Comparison of ENCODE assay signal across 1 cellular context in genomic region chr7:56087445-56087844, GRCh38.
TF ChIP-seq lines count a peak whose summit lies in the region.

No MANE protein-coding gene starts in this region.

TF ChIP-seq in HEK293, 187 proteins besides CTCF, POLR2A, EP300 and RAD21:
- TF ChIP-seq PRDM10 (tag by site-specific recombination; IDR thresholded peaks at IDR 0.05) (no peak), ZNF513 (tag by site-specific recombination; IDR thresholded peaks at IDR 0.05) (no peak), GLIS2 (tag by site-specific recombination; IDR thresholded peaks at IDR 0.05) (0 out of 2 replicates have a peak, but pooled peaks have one; percentile 18)
